Comparison of ENCODE assay signal across 8 cellular contexts in the genomic region with DNA sequence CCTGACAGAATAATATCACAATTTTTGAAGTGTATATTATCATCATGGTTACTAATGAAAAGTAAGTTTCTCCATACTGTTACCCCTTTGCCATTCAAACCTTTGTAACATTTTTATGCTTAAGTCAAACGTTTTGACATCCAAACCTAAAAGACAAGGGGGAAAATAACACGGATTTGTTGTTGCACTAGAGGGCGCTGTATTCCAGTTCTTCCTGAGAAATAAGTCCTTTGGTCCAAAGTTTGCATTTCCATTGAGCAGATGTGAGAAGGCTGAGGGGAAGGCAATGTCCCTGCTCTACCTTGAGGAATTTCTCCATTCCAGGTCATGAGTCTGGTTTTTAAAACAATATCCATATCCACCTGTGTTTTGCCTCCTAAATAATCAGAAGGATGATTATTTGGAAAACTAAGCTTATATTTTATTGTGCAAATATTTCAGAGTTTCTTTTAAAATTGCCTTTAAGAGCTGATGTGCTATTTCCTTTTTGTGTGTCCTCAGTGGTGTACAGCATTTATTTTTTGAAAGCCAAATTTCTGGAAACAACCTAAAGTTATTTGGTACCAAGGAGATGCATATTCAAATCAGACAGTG. TPM values are rescaled to one million over a fixed set of nuclear protein-coding genes. Genes with fewer than 3 reads are reported as not detected.
DNase-seq lines count a peak whose midpoint lies in the region; ATAC-seq and TF ChIP-seq lines count a peak whose summit lies in the region.

No MANE protein-coding gene starts in this region.

- ATAC-seq in left ventricle myocardium superior (peak; percentile 64), HG02610 (IDR thresholded peaks at IDR 0.05; ENCODE audit: unreplicated experiment) (no peak), esophagus mucosa (no peak)

- H3K27ac ChIP-seq in HL-60 (replicated peaks) (no peak overlapping the region), ascending aorta (no peak overlapping the region)

- DNase-seq in DMS53 treated with DMSO at 0.1 percent for 48 hours (lab: John Stamatoyannopoulos, UW; ENCODE audit: unreplicated experiment): peak; percentile 80
- peak; percentile 11 to 28 for DNase-seq in HL-60 (ENCODE audit: low read depth in 1 of 2, low spot score in 1 of 2)
- DNase-seq in NCI-H69 (lab: John Stamatoyannopoulos, UW): peak; percentile 85
- peak in 1 of 2 donors; percentile 72 for DNase-seq in ascending aorta (ENCODE audit: low spot score in 2 of 2)
- DNase-seq in left ventricle myocardium superior: no peak
- DNase-seq in skeletal muscle cell (ENCODE audit: low read depth): peak; percentile 54

- intact Hi-C loops in ascending aorta (cut with DNase I) (loop anchor here (1.0 to 2.0 kb wide), 4 partner anchors 117 to 268 kb away; no protein-coding TSS in a partner anchor), left ventricle myocardium superior (cut with micrococcal nuclease) (loop anchor here (5.0 to 10.0 kb wide), 3 partner anchors 117 to 270 kb away; no protein-coding TSS in a partner anchor)

- peak; percentile 19 for TF ChIP-seq CTCF in HL-60 (IDR thresholded peaks at IDR 0.05; ENCODE audit: insufficient read depth, low read length)
- TF ChIP-seq CTCF in ascending aorta (IDR thresholded peaks at IDR 0.05): peak; percentile 67 to 83 (median 73)

- no peaks in the 10 kb centered on the region for H3K4me1 ChIP-seq in ascending aorta

- H3K4me3 ChIP-seq in HL-60 (replicated peaks; ENCODE audit: insufficient read depth, low read length) (no peak overlapping the region), ascending aorta (no peak overlapping the region), skeletal muscle cell (ENCODE audit: low read depth, low read length) (no peak overlapping the region)

- no peaks in the 10 kb centered on the region for H3K9me3 ChIP-seq in ascending aorta

- no peaks in the 10 kb centered on the region for H3K36me3 ChIP-seq in ascending aorta

- no peaks in the 10 kb centered on the region for H3K27me3 ChIP-seq in HL-60 (ENCODE audit: insufficient read depth, poor library complexity, severe bottlenecking)
- no peaks in the 10 kb centered on the region for H3K27me3 ChIP-seq in ascending aorta

RNA-seq across cellular contexts. Expression of a gene that starts 9.7 kb away (rescaled TPM):
- total RNA-seq in ascending aorta: not detected
- not detected for total RNA-seq in left ventricle myocardium superior
- not detected for total RNA-seq in esophagus mucosa

RNA-seq across cellular contexts. Expression of a gene that starts 49.4 kb away (rescaled TPM):
- total RNA-seq in ascending aorta (not detected), left ventricle myocardium superior (not detected), esophagus mucosa (not detected)
